Comparison of ENCODE assay signal across 26 cellular contexts in the genomic region with DNA sequence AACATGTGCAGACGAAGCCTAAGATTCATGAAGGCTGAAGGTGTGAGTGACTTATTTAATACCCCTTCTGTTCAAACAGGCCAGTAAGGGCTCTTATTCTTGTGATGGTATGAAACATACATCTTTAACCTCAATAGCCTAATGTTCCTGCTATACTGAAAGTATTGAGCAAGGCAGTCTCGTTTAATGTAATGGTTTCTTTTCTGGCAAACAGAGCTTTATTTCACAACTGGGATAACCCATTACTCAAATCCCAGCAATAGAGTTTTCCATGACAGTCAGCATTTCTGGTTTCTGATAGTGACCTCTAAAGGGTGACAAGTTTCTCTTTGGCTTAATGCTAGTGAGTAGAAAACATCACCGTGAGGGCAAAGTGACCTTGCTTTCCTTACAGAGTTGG. TPM values are rescaled to one million over a fixed set of nuclear protein-coding genes. Genes with fewer than 3 reads are reported as not detected.
A peak's percentile ranks its signal among the peaks of the same experiment; 100 is the strongest.
DNase-seq lines count a peak whose midpoint lies in the region; ATAC-seq, FAIRE-seq and TF ChIP-seq lines count a peak whose summit lies in the region.
"Had no signal": no experiment of that assay in that cellular context is flagged by ENCODE, and none has a peak within 500 bp of the region (broad histone marks: within the 10 kb centered on the region; RNA-seq: fewer than 3 reads in every experiment).

No MANE protein-coding gene starts in this region.

- no peak overlapping the region for H2AFZ ChIP-seq in hepatocyte

- H3K4me1 ChIP-seq in HUES48 (ENCODE audit: control insufficient read depth, insufficient read depth, low read length) (peaks cover 36% of the 10 kb centered on the region), hepatocyte (ENCODE audit: insufficient read depth) (no peaks in the 10 kb centered on the region), kidney (ENCODE audit: control insufficient read depth in 1 of 2, insufficient read depth in 1 of 2, low read depth in 1 of 2, low read length in 2 of 2) (no peaks in the 10 kb centered on the region), right cardiac atrium (ENCODE audit: control insufficient read depth, insufficient read depth, low read length) (no peaks in the 10 kb centered on the region), body of pancreas (no peaks in the 10 kb centered on the region)

- 75% methylated on average over 3 of the region's 3 CpGs for WGBS in hepatocyte (ENCODE audit: low lambda C conversion rate, missing lambda C conversion rate)
- WGBS in right cardiac atrium: 82% methylated on average over 3 of the region's 3 CpGs
- 70% methylated on average over 3 of the region's 3 CpGs for WGBS in body of pancreas, 2 donors

- FAIRE-seq in kidney (lab: Jason Lieb, UNC) (no peak), frontal cortex (lab: Jason Lieb, UNC) (no peak)

- H3K27me3 ChIP-seq in HUES48 (ENCODE audit: control insufficient read depth, insufficient read depth, low read length) (no peaks in the 10 kb centered on the region), hepatocyte (no peaks in the 10 kb centered on the region), right cardiac atrium (ENCODE audit: control insufficient read depth, insufficient read depth) (no peaks in the 10 kb centered on the region), body of pancreas (no peaks in the 10 kb centered on the region)

- intact Hi-C loops in kidney (cut with DNase I): no loop called here
- intact Hi-C loops in right cardiac atrium (cut with DNase I): no loop called here
- intact Hi-C loops in body of pancreas (cut with DNase I): no loop called here

- H3K27ac ChIP-seq in HUES48 (ENCODE audit: low read depth, low read length): no peak overlapping the region
- H3K27ac ChIP-seq in hepatocyte: peak overlapping the region; percentile 54
- H3K27ac ChIP-seq in kidney (ENCODE audit: low read depth in 2 of 2, low read length in 2 of 2): no peak overlapping the region
- H3K27ac ChIP-seq in right cardiac atrium (ENCODE audit: low read length): no peak overlapping the region
- H3K27ac ChIP-seq in body of pancreas: no peak overlapping the region
- H3K27ac ChIP-seq: HL-60 had no signal

- H3K36me3 ChIP-seq in HUES48 (ENCODE audit: control insufficient read depth, insufficient read depth, low read length): no peaks in the 10 kb centered on the region
- H3K36me3 ChIP-seq in hepatocyte (replicated peaks; ENCODE audit: insufficient read depth, low read depth): no peaks in the 10 kb centered on the region
- no peaks in the 10 kb centered on the region for H3K36me3 ChIP-seq in kidney (ENCODE audit: control insufficient read depth in 1 of 2, insufficient read depth in 2 of 2, low read length in 2 of 2)
- H3K36me3 ChIP-seq in body of pancreas (replicated peaks in 1 of 2; ENCODE audit: insufficient read depth in 1 of 2, low read depth in 2 of 2): no peaks in the 10 kb centered on the region

- TF ChIP-seq CTCF in hepatocyte (IDR thresholded peaks at IDR 0.05; ENCODE audit: poor library complexity) (no peak), kidney (IDR thresholded peaks at IDR 0.05; ENCODE audit: borderline replicate concordance, extremely low read depth, insufficient read depth) (no peak), body of pancreas (IDR thresholded peaks at IDR 0.05) (no peak)

- H3K4me2 ChIP-seq in hepatocyte: no peak overlapping the region

- H3K9me3 ChIP-seq in HUES48 (ENCODE audit: control insufficient read depth, insufficient read depth, low read length) (no peaks in the 10 kb centered on the region), hepatocyte (ENCODE audit: low read depth) (no peaks in the 10 kb centered on the region), kidney (ENCODE audit: control insufficient read depth in 1 of 2, low read length in 2 of 2) (no peaks in the 10 kb centered on the region), right cardiac atrium (ENCODE audit: control insufficient read depth, low read length) (no peaks in the 10 kb centered on the region), body of pancreas (no peaks in the 10 kb centered on the region)

- no peak for ATAC-seq in right cardiac atrium
- no peak for ATAC-seq in body of pancreas
- ATAC-seq: Panc1 had no signal

- H3K4me3 ChIP-seq in HUES48 (ENCODE audit: low read depth, low read length) (no peak overlapping the region), hepatocyte (no peak overlapping the region), kidney (ENCODE audit: low read length in 2 of 2) (no peak overlapping the region), right cardiac atrium (ENCODE audit: low read length) (no peak overlapping the region), body of pancreas (no peak overlapping the region)

- no peaks in the 10 kb centered on the region for H3K9me2 ChIP-seq in hepatocyte (replicated peaks; ENCODE audit: insufficient read depth)

- H3K79me2 ChIP-seq in hepatocyte: no peaks in the 10 kb centered on the region

- no peak for TF ChIP-seq POLR2A in body of pancreas (IDR thresholded peaks at IDR 0.05)

- H3K9ac ChIP-seq in HUES48 (ENCODE audit: low read depth, low read length): 0 out of 2 replicates have a peak overlapping the region, but pooled peaks have one; percentile 20
- no peak overlapping the region for H3K9ac ChIP-seq in kidney (ENCODE audit: low read length in 2 of 2)

- DNase-seq in amniotic epithelial cell (ENCODE audit: low read depth) (peak; percentile 67), hepatocyte (ENCODE audit: low spot score) (no peak), kidney (no peak), right cardiac atrium (no peak), frontal cortex (ENCODE audit: low spot score in 2 of 2) (no peak), body of pancreas (no peak)
- DNase-seq: CD4-positive, CD25-positive, alpha-beta regulatory T cell; EL; GF-D8; H7; HFFc6; Karpas-422; NCI-H1694; NCI-H2081; NCI-H2171; NCI-H345; NCI-H524; NCI-H774; SIG-M5 had no signal

- H4K20me1 ChIP-seq in hepatocyte (ENCODE audit: insufficient read depth, poor library complexity, severe bottlenecking): no peaks in the 10 kb centered on the region

RNA-seq across cellular contexts. Expression of a gene that starts 13.4 kb away (rescaled TPM):
- not detected in 2 replicates for total RNA-seq in hepatocyte
- polyA plus RNA-seq in hepatocyte: not detected in 2 replicates
- total RNA-seq in kidney: not detected
- polyA plus RNA-seq in kidney (ENCODE audit: insufficient read depth, low read depth, low replicate concordance): not detected
- not detected for total RNA-seq in right cardiac atrium
- not detected for polyA plus RNA-seq in right cardiac atrium
- total RNA-seq in frontal cortex: under 0.01 TPM
- not detected for total RNA-seq in body of pancreas
- total RNA-seq: CD4-positive, CD25-positive, alpha-beta regulatory T cell; H7; HFFc6; HT-29; MCF 10A had no signal
- polyA plus RNA-seq: BJ; CD4-positive, CD25-positive, alpha-beta regulatory T cell; IgD-negative memory B cell had no signal
